ENCODE assay signal across 1 cellular context in genomic region chr7:4744391-4745264, GRCh38.
A peak's percentile ranks its signal among the peaks of the same experiment; 100 is the strongest.
TF ChIP-seq lines count a peak whose summit lies in the region.

No MANE protein-coding gene starts in this region.

TF ChIP-seq in K562, 482 proteins besides CTCF, POLR2A, EP300 and RAD21 (continued from another document and continues in another):
- TF ChIP-seq CREB3L1 (IDR thresholded peaks at IDR 0.05; ENCODE audit: borderline replicate concordance, low read depth), result no peak
- no peak for TF ChIP-seq ZNF12 (CRISPR knock-in tag; IDR thresholded peaks at IDR 0.05)
- no peak for TF ChIP-seq DACH1 (IDR thresholded peaks at IDR 0.05; ENCODE audit: partially characterized antibody)
- no peak for TF ChIP-seq GTF2A2 (tag; IDR thresholded peaks at IDR 0.05)
- TF ChIP-seq KAT2B (IDR thresholded peaks at IDR 0.05; ENCODE audit: low read depth, low read length), result no peak
- TF ChIP-seq ZBTB5 (IDR thresholded peaks at IDR 0.05), result no peak
- TF ChIP-seq CEBPZ (IDR thresholded peaks at IDR 0.05; ENCODE audit: borderline replicate concordance, low read depth, low read length), result no peak
- TF ChIP-seq POLR2H (tag; IDR thresholded peaks at IDR 0.05; ENCODE audit: low read depth), result no peak
- no peak for TF ChIP-seq HLTF (IDR thresholded peaks at IDR 0.05)
- no peak for TF ChIP-seq SMARCA4 (IDR thresholded peaks at IDR 0.05)
- TF ChIP-seq CHCHD3 (CRISPR knock-in tag; IDR thresholded peaks at IDR 0.05), result no peak
- no peak for TF ChIP-seq ESRRB (CRISPR knock-in tag; IDR thresholded peaks at IDR 0.05; ENCODE audit: borderline replicate concordance)
- no peak for TF ChIP-seq OTX1 (CRISPR knock-in tag; IDR thresholded peaks at IDR 0.05)
- no peak for TF ChIP-seq FIP1L1 (IDR thresholded peaks at IDR 0.05; ENCODE audit: low read depth, low read length, poor library complexity, severe bottlenecking)
- TF ChIP-seq ZFP1 (CRISPR knock-in tag; IDR thresholded peaks at IDR 0.05), result no peak
- TF ChIP-seq ZNF644 (tag; IDR thresholded peaks at IDR 0.05; ENCODE audit: low read depth), result 0 out of 2 replicates have a peak, but pooled peaks have one; percentile 13
- no peak for TF ChIP-seq MCM2 (IDR thresholded peaks at IDR 0.05; ENCODE audit: low read depth)
- TF ChIP-seq ZNF239 (CRISPR knock-in tag; IDR thresholded peaks at IDR 0.05), result no peak
- TF ChIP-seq CEBPG (CRISPR knock-in tag; IDR thresholded peaks at IDR 0.05), result no peak
- no peak for TF ChIP-seq CEBPG (tag; conservative IDR thresholded peaks at IDR 0.05 in 1 of 2, IDR thresholded peaks at IDR 0.05 in 1 of 2)
- TF ChIP-seq MCM5 (IDR thresholded peaks at IDR 0.05; ENCODE audit: low read depth), result no peak
- peak; percentile 24; the same call in 1 of the 2 replicates for TF ChIP-seq LCOR (CRISPR knock-in tag; IDR thresholded peaks at IDR 0.05)
- no peak for TF ChIP-seq ETS2 (tag; IDR thresholded peaks at IDR 0.05; ENCODE audit: borderline replicate concordance, poor library complexity, severe bottlenecking)
- peak; percentile 62 to 73 for TF ChIP-seq NRF1 (conservative IDR thresholded peaks at IDR 0.05 in 1 of 2, IDR thresholded peaks at IDR 0.05 in 1 of 2)
- TF ChIP-seq RBM39 (optimal IDR thresholded peaks at IDR 0.05; ENCODE audit: low read depth, low read length), result no peak
- TF ChIP-seq GATAD2B (IDR thresholded peaks at IDR 0.05; ENCODE audit: borderline replicate concordance), result no peak
- TF ChIP-seq BACH1 (tag; IDR thresholded peaks at IDR 0.05), result peak; percentile 41; the same call in 1 of the 2 replicates
- TF ChIP-seq ZNF507 (tag; conservative IDR thresholded peaks at IDR 0.05), result no peak
- no peak for TF ChIP-seq MAFG (tag; conservative IDR thresholded peaks at IDR 0.05)
- TF ChIP-seq ZNF263 (CRISPR knock-in tag; IDR thresholded peaks at IDR 0.05; ENCODE audit: borderline replicate concordance), result no peak
- no peak for TF ChIP-seq PREB (CRISPR knock-in tag; IDR thresholded peaks at IDR 0.05)
- no peak for TF ChIP-seq ZNF445 (CRISPR knock-in tag; IDR thresholded peaks at IDR 0.05; ENCODE audit: low read depth)
- no peak for TF ChIP-seq BRF2 (IDR thresholded peaks at IDR 0.05; ENCODE audit: borderline replicate concordance, insufficient read depth, insufficient read length)
- no peak for TF ChIP-seq ZNF75A (CRISPR knock-in tag; IDR thresholded peaks at IDR 0.05)
- no peak for TF ChIP-seq ID3 (CRISPR knock-in tag; IDR thresholded peaks at IDR 0.05)
- no peak for TF ChIP-seq ID3 (tag; IDR thresholded peaks at IDR 0.05)
- no peak for TF ChIP-seq IFI16 (CRISPR knock-in tag; IDR thresholded peaks at IDR 0.05)
- TF ChIP-seq FOXJ3 (CRISPR knock-in tag; IDR thresholded peaks at IDR 0.05), result 0 out of 2 replicates have a peak, but pooled peaks have one; percentile 56
- no peak for TF ChIP-seq ZBTB17 (CRISPR knock-in tag; IDR thresholded peaks at IDR 0.05)
- no peak for TF ChIP-seq NR2C1 (IDR thresholded peaks at IDR 0.05)
- TF ChIP-seq NR2C1 (tag; IDR thresholded peaks at IDR 0.05), result no peak
- TF ChIP-seq ZNF407 (IDR thresholded peaks at IDR 0.05; ENCODE audit: low read depth), result no peak
- no peak for TF ChIP-seq ZNF76 (CRISPR knock-in tag; IDR thresholded peaks at IDR 0.05; ENCODE audit: borderline replicate concordance)
- peak; percentile 43 for TF ChIP-seq ZFP36 (IDR thresholded peaks at IDR 0.05; ENCODE audit: low read depth, low read length, partially characterized antibody)
- TF ChIP-seq ARID3B (CRISPR knock-in tag; IDR thresholded peaks at IDR 0.05; ENCODE audit: borderline replicate concordance), result no peak
- TF ChIP-seq NFE2L1 (tag; IDR thresholded peaks at IDR 0.05; ENCODE audit: borderline replicate concordance, low read depth), result no peak
- no peak for TF ChIP-seq RBBP5 (IDR thresholded peaks at IDR 0.05; ENCODE audit: borderline replicate concordance, insufficient read depth, low read length, poor library complexity, severe bottlenecking)
- no peak for TF ChIP-seq MTA1 (IDR thresholded peaks at IDR 0.05; ENCODE audit: borderline replicate concordance)
- no peak for TF ChIP-seq POLR2AphosphoS5 (IDR thresholded peaks at IDR 0.05; ENCODE audit: control insufficient read depth, insufficient read depth, low read depth, low read length)
- no peak for TF ChIP-seq GTF2F1 (IDR thresholded peaks at IDR 0.05; ENCODE audit: low read depth, low read length)
- peak; percentile 60; the same call in 1 of the 2 replicates for TF ChIP-seq FOXP1 (CRISPR knock-in tag; IDR thresholded peaks at IDR 0.05)
